In genomic region chr10:12471135-12471534, GRCh38 we compare ENCODE assay signal across 24 cellular contexts.
DNase-seq lines count a peak whose midpoint lies in the region; ATAC-seq and TF ChIP-seq lines count a peak whose summit lies in the region.
"Had no signal": no experiment of that assay in that cellular context is flagged by ENCODE, and none has a peak within 500 bp of the region (broad histone marks: within the 10 kb centered on the region; RNA-seq: fewer than 3 reads in every experiment).

No MANE protein-coding gene starts in this region.

- H3K4ac ChIP-seq in trophoblast cell (ENCODE audit: low read depth, low read length) (no peak overlapping the region), mesendoderm (ENCODE audit: low read depth, low read length) (no peak overlapping the region)

- TF ChIP-seq POLR2A in ovary (IDR thresholded peaks at IDR 0.05) = no peak

- H4K5ac ChIP-seq in mesendoderm (ENCODE audit: low read length) = no peak overlapping the region

- H3K4me2 ChIP-seq in trophoblast cell (ENCODE audit: low read length) (no peak overlapping the region), mesendoderm (ENCODE audit: low read length) (no peak overlapping the region)
- H3K4me2 ChIP-seq: BLaER1, SK-N-SH had no signal

- DNase-seq in DMS53 treated with DMSO at 0.1 percent for 48 hours (lab: John Stamatoyannopoulos, UW; ENCODE audit: unreplicated experiment) = peak; percentile 45
- no peak for DNase-seq in lower lobe of right lung
- peak; percentile 28 for DNase-seq in retina
- no peak for DNase-seq in ovary
- DNase-seq in trophoblast cell = no peak
- DNase-seq in mesendoderm = no peak
- DNase-seq: activated CD4-positive, alpha-beta T cell treated with anti-CD3 and anti-CD28 coated beads, Interleukin-2, amount 10 ng/mL, durations not matched to agents 24 days and 14 days; activated naive CD4-positive, alpha-beta T cell treated with anti-CD3 and anti-CD28 coated beads, Interleukin-2, amount 50 U/mL, for 16 hours; anterior cingulate cortex; caudate nucleus; IMR-90; kidney glomerular epithelial cell; natural killer cell; NCI-H2081; NCI-H82; SK-N-SH; stimulated activated CD4-positive, alpha-beta T cell treated with anti-CD3 and anti-CD28 coated beads, Interleukin-15, amount 100 ng/mL, for 24 hours had no signal

- H3K18ac ChIP-seq in trophoblast cell (ENCODE audit: low read length) (no peak overlapping the region), mesendoderm (ENCODE audit: low read length) (no peak overlapping the region)

- H3K9me3 ChIP-seq in lower lobe of right lung (no peaks in the 10 kb centered on the region), ovary (no peaks in the 10 kb centered on the region), trophoblast cell (ENCODE audit: insufficient read depth, low read depth, low read length) (peaks cover 1% of the 10 kb centered on the region)
- H3K9me3 ChIP-seq: BLaER1, HAP-1, SK-N-SH had no signal

- no peak overlapping the region for H4K8ac ChIP-seq in trophoblast cell (ENCODE audit: low read depth, low read length)
- H4K8ac ChIP-seq in mesendoderm (ENCODE audit: low read depth, low read length) = no peak overlapping the region

- H3K79me1 ChIP-seq in trophoblast cell (ENCODE audit: low read length) (no peaks in the 10 kb centered on the region), mesendoderm (ENCODE audit: low read length) (no peaks in the 10 kb centered on the region)

- no peaks in the 10 kb centered on the region for H3K27me3 ChIP-seq in lower lobe of right lung (ENCODE audit: low read depth)
- no peaks in the 10 kb centered on the region for H3K27me3 ChIP-seq in ovary
- no peaks in the 10 kb centered on the region for H3K27me3 ChIP-seq in trophoblast cell (ENCODE audit: insufficient read depth, low read length)
- H3K27me3 ChIP-seq in mesendoderm (ENCODE audit: insufficient read depth, low read length, poor library complexity) = no peaks in the 10 kb centered on the region
- H3K27me3 ChIP-seq: BLaER1 had no signal

- H3K23ac ChIP-seq in trophoblast cell (ENCODE audit: low read length) (no peak overlapping the region), mesendoderm (ENCODE audit: low read length) (no peak overlapping the region)

- ATAC-seq in activated T-helper 17 cell treated with anti-CD3 and anti-CD28 coated beads, Interleukin-2, amount 50 U/mL, for 72 hours (replicated peaks) = no peak
- ATAC-seq in lower lobe of right lung (peak; percentile 23 to 66), HG02981 (IDR thresholded peaks at IDR 0.05; ENCODE audit: unreplicated experiment) (no peak)
- ATAC-seq: GM12878, natural killer cell, sciatic nerve had no signal

- no peak overlapping the region for H2AFZ ChIP-seq in trophoblast cell (ENCODE audit: insufficient read depth, low read length, poor library complexity)

- 74 to 95% (median 81%) methylated on average over 5 of the region's 5 CpGs for WGBS in ovary, 3 donors
- WGBS in trophoblast cell (ENCODE audit: extremely low coverage, insufficient coverage, insufficient read length) = no CpG with 5 or more reads among the region's 5 CpGs
- WGBS in mesendoderm (ENCODE audit: extremely low coverage, insufficient coverage, low lambda C conversion rate) = no CpG with 5 or more reads among the region's 5 CpGs

- H4K12ac ChIP-seq in trophoblast cell (ENCODE audit: low read depth, low read length) = no peak overlapping the region

- H3K36me3 ChIP-seq in lower lobe of right lung = no peaks in the 10 kb centered on the region
- no peaks in the 10 kb centered on the region for H3K36me3 ChIP-seq in ovary
- H3K36me3 ChIP-seq in trophoblast cell (ENCODE audit: control insufficient read depth in 1 of 2, insufficient read depth in 2 of 2, low read length in 2 of 2) = no peaks in the 10 kb centered on the region
- H3K36me3 ChIP-seq in mesendoderm (ENCODE audit: control insufficient read depth, insufficient read depth, low read length) = no peaks in the 10 kb centered on the region
- H3K36me3 ChIP-seq: BLaER1, HAP-1 had no signal

- no peak for TF ChIP-seq EP300 in ovary (IDR thresholded peaks at IDR 0.05)

- no peak overlapping the region for H2AK5ac ChIP-seq in trophoblast cell (ENCODE audit: low read length)
- H2AK5ac ChIP-seq in mesendoderm (ENCODE audit: low read length) = no peak overlapping the region

- peaks cover 25% of the 10 kb centered on the region for H3K4me1 Mint-ChIP-seq in activated T-helper 17 cell treated with anti-CD3 and anti-CD28 coated beads, Interleukin-2, amount 50 U/mL, for 72 hours

- H2BK15ac ChIP-seq in mesendoderm (replicated peaks; ENCODE audit: low read depth) = no peak overlapping the region

- H3K27ac ChIP-seq in lower lobe of right lung (no peak overlapping the region), ovary (no peak overlapping the region), trophoblast cell (ENCODE audit: low read depth, low read length) (no peak overlapping the region), mesendoderm (ENCODE audit: low read depth, low read length) (no peak overlapping the region)
- H3K27ac ChIP-seq: BLaER1, RWPE1 had no signal

- peaks cover 4% of the 10 kb centered on the region for H3K9me3 Mint-ChIP-seq in activated T-helper 17 cell treated with anti-CD3 and anti-CD28 coated beads, Interleukin-2, amount 50 U/mL, for 72 hours
- H3K9me3 Mint-ChIP-seq: natural killer cell had no signal

- no peaks in the 10 kb centered on the region for H3K36me3 Mint-ChIP-seq in activated T-helper 17 cell treated with anti-CD3 and anti-CD28 coated beads, Interleukin-2, amount 50 U/mL, for 72 hours (ENCODE audit: low read depth)
- H3K36me3 Mint-ChIP-seq: natural killer cell had no signal

- H3K4me3 Mint-ChIP-seq in activated T-helper 17 cell treated with anti-CD3 and anti-CD28 coated beads, Interleukin-2, amount 50 U/mL, for 72 hours = no peak overlapping the region
- H3K4me3 Mint-ChIP-seq: activated CD4-positive, alpha-beta T cell treated with anti-CD3 and anti-CD28 coated beads, Interleukin-2, amount 10 ng/mL, durations not matched to agents 24 days and 14 days; natural killer cell had no signal

- peak overlapping the region; percentile 34 for H3K27ac Mint-ChIP-seq in activated T-helper 17 cell treated with anti-CD3 and anti-CD28 coated beads, Interleukin-2, amount 50 U/mL, for 72 hours
- H3K27ac Mint-ChIP-seq: activated CD4-positive, alpha-beta T cell treated with anti-CD3 and anti-CD28 coated beads, Interleukin-2, amount 10 ng/mL, durations not matched to agents 24 days and 14 days had no signal

- no peak overlapping the region for H3K56ac ChIP-seq in mesendoderm (ENCODE audit: low read length)

- no peak overlapping the region for H2BK120ac ChIP-seq in trophoblast cell (ENCODE audit: insufficient read depth, low read length, poor library complexity)
- H2BK120ac ChIP-seq in mesendoderm (ENCODE audit: low read depth, low read length) = no peak overlapping the region

- no peak overlapping the region for H3K14ac ChIP-seq in trophoblast cell (ENCODE audit: low read length)

- H2BK12ac ChIP-seq in trophoblast cell (ENCODE audit: low read length) = no peak overlapping the region

- H4K91ac ChIP-seq in trophoblast cell (ENCODE audit: low read depth, low read length) = no peak overlapping the region

- TF ChIP-seq CTCF in lower lobe of right lung (IDR thresholded peaks at IDR 0.05) (no peak), ovary (IDR thresholded peaks at IDR 0.05) (no peak)

- H3K4me3 ChIP-seq in lower lobe of right lung (no peak overlapping the region), ovary (no peak overlapping the region), trophoblast cell (ENCODE audit: low read depth, low read length) (no peak overlapping the region), mesendoderm (ENCODE audit: low read length) (no peak overlapping the region)
- H3K4me3 ChIP-seq: BLaER1, GM12878, HAP-1 had no signal

- intact Hi-C loops in lower lobe of right lung (cut with DNase I) (no loop called here), ovary (cut with DNase I) (no loop called here)

- H2BK5ac ChIP-seq in trophoblast cell (ENCODE audit: low read depth, low read length, poor library complexity) (no peak overlapping the region), mesendoderm (ENCODE audit: low read length) (no peak overlapping the region)

- H3K9ac ChIP-seq in trophoblast cell (ENCODE audit: low read length) (no peak overlapping the region), mesendoderm (ENCODE audit: low read length) (no peak overlapping the region)
- H3K9ac ChIP-seq: BLaER1, SK-N-SH had no signal

- H3K79me2 ChIP-seq in trophoblast cell (ENCODE audit: control insufficient read depth, insufficient read depth, low read length, poor library complexity) (no peaks in the 10 kb centered on the region), mesendoderm (ENCODE audit: control insufficient read depth, insufficient read depth, low read length) (no peaks in the 10 kb centered on the region)

- peaks cover 5% of the 10 kb centered on the region for H3K4me1 ChIP-seq in lower lobe of right lung
- H3K4me1 ChIP-seq in ovary (ENCODE audit: insufficient read depth) = no peaks in the 10 kb centered on the region
- H3K4me1 ChIP-seq in trophoblast cell (ENCODE audit: control insufficient read depth in 1 of 2, insufficient read depth in 2 of 2, low read length in 2 of 2) = no peaks in the 10 kb centered on the region
- no peaks in the 10 kb centered on the region for H3K4me1 ChIP-seq in mesendoderm (ENCODE audit: control insufficient read depth, low read depth, low read length)
- H3K4me1 ChIP-seq: HAP-1 had no signal

- H3K27me3 Mint-ChIP-seq in activated T-helper 17 cell treated with anti-CD3 and anti-CD28 coated beads, Interleukin-2, amount 50 U/mL, for 72 hours = no peaks in the 10 kb centered on the region

Comparison
In these comparisons a context has a peak if more than half of its experiments do, and no peak if none do; other contexts are left out.
1. DNase-seq: peak in DMS53 treated with DMSO at 0.1 percent for 48 hours (single experiment) and retina (single experiment); none in lower lobe of right lung (single experiment), ovary (0 of 5), trophoblast cell (0 of 2) and mesendoderm (single experiment).
2. ATAC-seq: peak in lower lobe of right lung (2 of 2); none in activated T-helper 17 cell treated with anti-CD3 and anti-CD28 coated beads, Interleukin-2, amount 50 U/mL, for 72 hours (single experiment) and HG02981 (single experiment).